8 cellular contexts compared by ENCODE assay signal in the genomic region with DNA sequence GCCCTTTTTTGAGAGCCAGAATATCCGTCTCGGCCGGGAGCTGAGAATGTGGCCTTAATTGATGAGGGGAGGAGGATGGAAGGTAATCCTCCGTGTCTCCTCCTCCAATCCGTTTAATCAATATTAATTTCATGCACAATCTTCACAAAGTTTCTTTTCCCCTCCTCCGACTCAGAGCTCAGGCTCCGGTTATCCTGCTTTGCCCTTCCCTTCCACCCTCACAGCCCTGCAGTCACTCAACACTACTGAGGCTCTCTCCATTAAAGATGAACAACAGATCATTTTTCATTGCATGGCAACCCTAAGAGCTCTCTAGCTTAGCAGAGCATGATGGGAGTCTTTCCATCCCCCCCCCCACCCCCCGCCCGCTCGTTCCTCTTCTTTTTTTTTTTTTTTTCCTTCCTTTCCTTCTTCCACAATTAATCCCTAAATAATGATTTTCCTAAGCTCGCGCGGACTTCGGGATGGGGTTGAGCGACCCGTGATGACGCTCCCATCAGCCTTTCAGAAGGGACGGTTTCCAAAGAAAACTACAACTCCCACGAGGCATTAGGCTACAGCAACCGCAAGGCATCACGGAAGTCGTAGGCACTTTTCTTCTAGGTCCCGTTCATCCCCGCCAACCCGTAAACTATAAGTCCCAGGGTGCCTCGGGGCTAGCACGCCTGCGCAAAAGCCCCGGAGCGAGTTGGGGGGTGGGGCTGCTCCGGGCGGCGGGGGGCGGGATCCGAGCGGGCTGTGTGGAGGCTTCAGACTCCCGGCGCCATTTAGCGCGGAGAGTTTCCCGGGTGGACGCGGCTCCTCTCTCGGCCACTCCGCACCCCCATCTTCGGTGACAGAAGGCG. TPM values are rescaled to one million over a fixed set of nuclear protein-coding genes. Genes with fewer than 3 reads are reported as not detected.
A peak's percentile ranks its signal among the peaks of the same experiment; 100 is the strongest.
DNase-seq lines count a peak whose midpoint lies in the region; ATAC-seq and TF ChIP-seq lines count a peak whose summit lies in the region.

WNK1 (plus strand) TSS at position 752 of the 845 bp plus-strand sequence. CDS start 987 bp downstream, outside the sequence.

- H3K36me3 Mint-ChIP-seq in effector memory CD8-positive, alpha-beta T cell (ENCODE audit: insufficient read depth), result peaks cover 23% of the 10 kb centered on the region

- DNase-seq in CMK (ENCODE audit: low read depth) (peak; percentile 95), GM20000 (ENCODE audit: low spot score) (peak; percentile 97), HT-29 (ENCODE audit: low spot score) (peak; percentile 98), NOMO-1 (lab: John Stamatoyannopoulos, UW; ENCODE audit: unreplicated experiment in 2 of 2) (peak; percentile 98 to 99), medulla oblongata (ENCODE audit: extremely low spot score) (peak; percentile 99)
- peak; percentile 96 for DNase-seq in effector memory CD8-positive, alpha-beta T cell
- peak; percentile 92 for DNase-seq in stimulated activated CD8-positive, alpha-beta memory T cell treated with anti-CD3 and anti-CD28 coated beads, Interleukin-12 subunit alpha, Interleukin-12 subunit beta, amount 100 ng/mL, for 24 hours (ENCODE audit: extremely low read depth)

- peak within 1 kb of the TSS in 1 of 2 donors; percentile 91 for H3K4me3 Mint-ChIP-seq in effector memory CD8-positive, alpha-beta T cell

- ATAC-seq in effector memory CD8-positive, alpha-beta T cell (replicated peaks), result peak; percentile 66

- CTCF ChIA-PET in activated CD8-positive, alpha-beta memory T cell treated with anti-CD3 and anti-CD28 coated beads for 36 hours (lab: Charles Lee), result interaction anchor here (0.6 to 4.9 kb wide), 25 partner anchors 8 to 299 kb away, joined by 3 to 41 read pairs (median 5); partner anchors contain the start of gene RAD52

- no peak for TF ChIP-seq CTCF in GM20000 (IDR thresholded peaks at IDR 0.05; ENCODE audit: extremely low read depth, missing control alignments)

- H3K27ac Mint-ChIP-seq in effector memory CD8-positive, alpha-beta T cell, result peak within 1 kb of the TSS in 1 of 2 donors; percentile 96

- H3K4me1 Mint-ChIP-seq in effector memory CD8-positive, alpha-beta T cell (ENCODE audit: low read depth in 2 of 2), result peaks cover 21 to 31% of the 10 kb centered on the region in 2 donors

- no peaks in the 10 kb centered on the region for H3K9me3 Mint-ChIP-seq in effector memory CD8-positive, alpha-beta T cell

- H3K27me3 Mint-ChIP-seq in effector memory CD8-positive, alpha-beta T cell, result no peaks in the 10 kb centered on the region

- POLR2A ChIA-PET in activated CD8-positive, alpha-beta memory T cell treated with anti-CD3 and anti-CD28 coated beads for 36 hours (lab: Charles Lee), result interaction anchor here (0.5 to 2.6 kb wide), 13 partner anchors 43 to 197 kb away, joined by 3 to 10 read pairs (median 4); partner anchors contain the start of gene RAD52

RNA-seq across cellular contexts. Expression of gene WNK1, which starts in this region (rescaled TPM):
- 74.1 and 89.6 TPM in 2 replicates for total RNA-seq in HT-29 (2014; rRNA removed; shearing (Covaris generic))
- 100 to 1,000 TPM; 150 to 155 TPM for total RNA-seq in activated CD8-positive, alpha-beta memory T cell treated with anti-CD3 and anti-CD28 coated beads for 36 hours

Comparison
In these comparisons a context has a peak if more than half of its experiments do, and no peak if none do; other contexts are left out.
1. Peak in every context shown above with its lines: DNase-seq and ATAC-seq.